In genomic region chr13:46668302-46668720, GRCh38 we compare ENCODE assay signal across 8 cellular contexts.
DNase-seq lines count a peak whose midpoint lies in the region; ATAC-seq and TF ChIP-seq lines count a peak whose summit lies in the region.

No MANE protein-coding gene starts in this region.

- H3K36me3 ChIP-seq in heart left ventricle, result peaks cover 0 to 21% (median 0%) of the 10 kb centered on the region in 9 donors

- H3K4me1 Mint-ChIP-seq in activated T-cell treated with anti-CD3 and anti-CD28 coated beads, Interleukin-2, amount 50 U/mL, for 72 hours (ENCODE audit: low read depth), result peaks cover 52% of the 10 kb centered on the region
- peaks cover 36% of the 10 kb centered on the region for H3K4me1 Mint-ChIP-seq in activated CD4-positive, alpha-beta memory T cell treated with anti-CD3 and anti-CD28 coated beads, Interleukin-2, amount 10 ng/mL, durations not matched to agents 7 days and 5 days
- H3K4me1 Mint-ChIP-seq in stimulated activated naive CD8-positive, alpha-beta T cell treated with anti-CD3 and anti-CD28 coated beads, Interleukin-15, Interleukin-2, amounts not matched to agents 100 ng/mL and 50 ng/mL, for 24 hours (ENCODE audit: low read depth), result peaks cover 60% of the 10 kb centered on the region

- 17 to 30% (median 22%) methylated on average over 3 of the region's 3 CpGs for WGBS in heart left ventricle, 4 donors

- CTCF ChIA-PET in activated CD4-positive, alpha-beta memory T cell treated with anti-CD3 and anti-CD28 coated beads, Interleukin-2, amount 10 ng/mL, durations not matched to agents 7 days and 5 days (lab: Charles Lee), result interaction anchor here (1.1 to 1.2 kb wide), 3 partner anchors 12 to 129 kb away, joined by 3 read pairs; no protein-coding TSS in a partner anchor

- no peak for TF ChIP-seq POLR2A in heart left ventricle (IDR thresholded peaks at IDR 0.05)

- no peaks in the 10 kb centered on the region for H3K9me3 ChIP-seq in heart left ventricle

- peak; percentile 50 to 64 for ATAC-seq in activated T-cell treated with anti-CD3 and anti-CD28 coated beads, Interleukin-2, amount 50 U/mL, for 72 hours (replicated peaks in 1 of 2)
- ATAC-seq in HG03039 (IDR thresholded peaks at IDR 0.05; ENCODE audit: unreplicated experiment) (peak; percentile 19), heart left ventricle (peak; percentile 44 to 66 (median 54))

- H3K36me3 Mint-ChIP-seq in activated T-cell treated with anti-CD3 and anti-CD28 coated beads, Interleukin-2, amount 50 U/mL, for 72 hours (ENCODE audit: insufficient read depth in 2 of 2), result peaks cover 0 to 3% of the 10 kb centered on the region in 2 donors
- H3K36me3 Mint-ChIP-seq in activated CD4-positive, alpha-beta memory T cell treated with anti-CD3 and anti-CD28 coated beads, Interleukin-2, amount 10 ng/mL, durations not matched to agents 7 days and 5 days (ENCODE audit: low read depth), result peaks cover 14% of the 10 kb centered on the region
- H3K36me3 Mint-ChIP-seq in stimulated activated naive CD8-positive, alpha-beta T cell treated with anti-CD3 and anti-CD28 coated beads, Interleukin-15, Interleukin-2, amounts not matched to agents 100 ng/mL and 50 ng/mL, for 24 hours (ENCODE audit: low read depth), result peaks cover 41% of the 10 kb centered on the region

- peak overlapping the region; percentile 82 to 98 for H3K4me3 Mint-ChIP-seq in activated T-cell treated with anti-CD3 and anti-CD28 coated beads, Interleukin-2, amount 50 U/mL, for 72 hours
- peak overlapping the region; percentile 70 for H3K4me3 Mint-ChIP-seq in activated CD4-positive, alpha-beta memory T cell treated with anti-CD3 and anti-CD28 coated beads, Interleukin-2, amount 10 ng/mL, durations not matched to agents 7 days and 5 days
- H3K4me3 Mint-ChIP-seq in stimulated activated naive CD8-positive, alpha-beta T cell treated with anti-CD3 and anti-CD28 coated beads, Interleukin-15, Interleukin-2, amounts not matched to agents 100 ng/mL and 50 ng/mL, for 24 hours, result peak overlapping the region; percentile 86

- intact Hi-C loops in heart left ventricle (cut with DNase I), result loop anchor here in 2 of 10 donors (10.0 kb wide), 1 partner anchor 54 kb away; no protein-coding TSS in a partner anchor

- TF ChIP-seq CTCF in heart left ventricle (IDR thresholded peaks at IDR 0.05), result no peak

- H3K27me3 Mint-ChIP-seq in activated T-cell treated with anti-CD3 and anti-CD28 coated beads, Interleukin-2, amount 50 U/mL, for 72 hours (ENCODE audit: low read depth), result no peaks in the 10 kb centered on the region
- H3K27me3 Mint-ChIP-seq in activated CD4-positive, alpha-beta memory T cell treated with anti-CD3 and anti-CD28 coated beads, Interleukin-2, amount 10 ng/mL, durations not matched to agents 7 days and 5 days, result no peaks in the 10 kb centered on the region
- H3K27me3 Mint-ChIP-seq in stimulated activated naive CD8-positive, alpha-beta T cell treated with anti-CD3 and anti-CD28 coated beads, Interleukin-15, Interleukin-2, amounts not matched to agents 100 ng/mL and 50 ng/mL, for 24 hours, result no peaks in the 10 kb centered on the region

- peak overlapping the region; percentile 18 to 84 (median 57) for H3K27ac ChIP-seq in heart left ventricle

- peak; percentile 11 to 34 for DNase-seq in activated T-cell treated with anti-CD3 and anti-CD28 coated beads, Interleukin-2, amount 50 U/mL, for 72 hours
- no peak for DNase-seq in activated T-cell treated with anti-CD3 and anti-CD28 coated beads, Interleukin-2, amount 50 U/mL, for 1 hour
- peak; percentile 26 for DNase-seq in activated CD4-positive, alpha-beta memory T cell treated with anti-CD3 and anti-CD28 coated beads, Interleukin-2, amount 10 ng/mL, durations not matched to agents 7 days and 5 days
- peak; percentile 47 to 66 (median 64) for DNase-seq in heart left ventricle
- DNase-seq in 8988T, result no peak
- no peak for DNase-seq in activated CD8-positive, alpha-beta memory T cell treated with anti-CD3 and anti-CD28 coated beads for 24 hours

- no peaks in the 10 kb centered on the region for H3K27me3 ChIP-seq in heart left ventricle

- peak overlapping the region; percentile 97 for H3K27ac Mint-ChIP-seq in activated T-cell treated with anti-CD3 and anti-CD28 coated beads, Interleukin-2, amount 50 U/mL, for 72 hours
- peak overlapping the region; percentile 83 for H3K27ac Mint-ChIP-seq in activated CD4-positive, alpha-beta memory T cell treated with anti-CD3 and anti-CD28 coated beads, Interleukin-2, amount 10 ng/mL, durations not matched to agents 7 days and 5 days
- peak overlapping the region; percentile 87 for H3K27ac Mint-ChIP-seq in stimulated activated naive CD8-positive, alpha-beta T cell treated with anti-CD3 and anti-CD28 coated beads, Interleukin-15, Interleukin-2, amounts not matched to agents 100 ng/mL and 50 ng/mL, for 24 hours

- H3K4me3 ChIP-seq in heart left ventricle, result peak overlapping the region in 7 of 12 donors; percentile 16 to 37 (median 26)

- POLR2A ChIA-PET in activated CD4-positive, alpha-beta memory T cell treated with anti-CD3 and anti-CD28 coated beads, Interleukin-2, amount 10 ng/mL, durations not matched to agents 7 days and 5 days (lab: Charles Lee), result interaction anchor here (1.3 to 1.9 kb wide), 2 partner anchors 10 to 12 kb away, joined by 4 to 8 read pairs; no protein-coding TSS in a partner anchor

- H3K9me3 Mint-ChIP-seq in activated T-cell treated with anti-CD3 and anti-CD28 coated beads, Interleukin-2, amount 50 U/mL, for 72 hours, result no peaks in the 10 kb centered on the region
- no peaks in the 10 kb centered on the region for H3K9me3 Mint-ChIP-seq in activated CD4-positive, alpha-beta memory T cell treated with anti-CD3 and anti-CD28 coated beads, Interleukin-2, amount 10 ng/mL, durations not matched to agents 7 days and 5 days
- H3K9me3 Mint-ChIP-seq in stimulated activated naive CD8-positive, alpha-beta T cell treated with anti-CD3 and anti-CD28 coated beads, Interleukin-15, Interleukin-2, amounts not matched to agents 100 ng/mL and 50 ng/mL, for 24 hours, result no peaks in the 10 kb centered on the region

- H3K4me1 ChIP-seq in heart left ventricle, result peaks cover 12 to 83% (median 54%) of the 10 kb centered on the region in 12 donors

Comparison
In these comparisons a context has a peak if more than half of its experiments do, and no peak if none do; other contexts are left out.
1. DNase-seq: peak in activated T-cell treated with anti-CD3 and anti-CD28 coated beads, Interleukin-2, amount 50 U/mL, for 72 hours (2 of 2), activated CD4-positive, alpha-beta memory T cell treated with anti-CD3 and anti-CD28 coated beads, Interleukin-2, amount 10 ng/mL, durations not matched to agents 7 days and 5 days (single experiment) and heart left ventricle (5 of 5); none in activated T-cell treated with anti-CD3 and anti-CD28 coated beads, Interleukin-2, amount 50 U/mL, for 1 hour (single experiment), 8988T (single experiment) and activated CD8-positive, alpha-beta memory T cell treated with anti-CD3 and anti-CD28 coated beads for 24 hours (single experiment).
2. Peak in every context shown above with its lines, with median percentiles within 50 percentile points of each other: ATAC-seq, H3K27ac Mint-ChIP-seq and H3K4me3 Mint-ChIP-seq.